ENCODE assay signal across 14 cellular contexts in the genomic region with DNA sequence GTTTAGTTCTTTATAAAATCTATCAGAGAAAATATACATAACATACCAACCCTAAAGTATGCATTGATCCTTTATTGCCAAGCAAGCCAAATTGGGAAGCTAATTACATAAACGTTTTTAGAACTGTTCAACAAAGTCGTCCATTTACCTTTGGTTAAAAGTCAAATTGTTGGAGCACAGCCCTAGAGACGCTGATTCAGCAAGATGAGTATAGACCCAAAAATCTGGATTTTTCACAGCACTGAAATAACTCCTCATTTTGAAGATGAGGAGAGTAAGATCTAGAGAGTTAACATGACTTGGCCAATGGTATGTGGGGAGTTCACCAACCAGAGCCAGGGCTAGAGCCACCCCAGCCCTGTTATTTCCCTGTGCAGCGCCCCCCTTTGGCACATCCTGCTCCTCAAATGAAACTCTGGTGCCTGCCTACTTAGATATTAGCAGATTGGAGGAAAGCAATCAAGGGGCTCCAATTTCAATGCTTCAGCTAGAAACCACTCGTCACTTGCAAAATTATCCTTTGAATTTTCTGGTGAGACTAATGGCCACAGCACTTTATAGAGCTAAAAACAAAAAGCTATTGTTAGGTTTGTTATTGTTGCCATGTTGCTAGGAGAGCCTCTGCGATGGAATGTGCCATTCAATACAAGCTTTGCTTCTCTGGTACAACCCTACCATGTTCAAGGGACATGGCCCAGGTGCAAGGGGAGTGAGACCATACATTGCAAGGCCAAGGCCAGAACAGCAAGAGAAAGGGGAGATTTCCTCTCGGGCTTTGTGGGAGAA.
DNase-seq lines count a peak whose midpoint lies in the region; ATAC-seq and TF ChIP-seq lines count a peak whose summit lies in the region.
"Had no signal": no experiment of that assay in that cellular context is flagged by ENCODE, and none has a peak within 500 bp of the region (broad histone marks: within the 10 kb centered on the region; RNA-seq: fewer than 3 reads in every experiment).

No MANE protein-coding gene starts in this region.

- peaks cover 9% of the 10 kb centered on the region for H3K4me1 Mint-ChIP-seq in Calu3 (ENCODE audit: low read depth, unreplicated experiment)
- H3K4me1 Mint-ChIP-seq in endodermal cell, result no peaks in the 10 kb centered on the region
- H3K4me1 Mint-ChIP-seq: activated CD8-positive, alpha-beta memory T cell treated with anti-CD3 and anti-CD28 coated beads, Interleukin-2, amount 10 ng/mL, durations not matched to agents 7 days and 5 days had no signal

- no peak overlapping the region for H3K4me3 ChIP-seq in OCI-LY1 (ENCODE audit: low read depth, low read length, poor library complexity, severe bottlenecking)
- H3K4me3 ChIP-seq in endodermal cell (ENCODE audit: low read length), result no peak overlapping the region
- no peak overlapping the region for H3K4me3 ChIP-seq in mesodermal cell (ENCODE audit: extremely low read depth, insufficient read depth, low read length, poor library complexity, severe bottlenecking)
- H3K4me3 ChIP-seq in spleen, result no peak overlapping the region
- H3K4me3 ChIP-seq: BLaER1 treated with 17β-estradiol and CSF1 and Interleukin-3, amounts not matched to agents 10 nM and 100 nM; stomach had no signal

- ATAC-seq in HG03571 (IDR thresholded peaks at IDR 0.05; ENCODE audit: unreplicated experiment) (no peak), GM19397 (IDR thresholded peaks at IDR 0.05; ENCODE audit: unreplicated experiment) (no peak)
- ATAC-seq: activated CD8-positive, alpha-beta memory T cell treated with anti-CD3 and anti-CD28 coated beads, Interleukin-2, amount 10 ng/mL, durations not matched to agents 7 days and 5 days had no signal

- no peak for TF ChIP-seq POLR2A in spleen (IDR thresholded peaks at IDR 0.05)

- no peak overlapping the region for H3K4me3 Mint-ChIP-seq in Calu3 (ENCODE audit: low read depth, unreplicated experiment)
- H3K4me3 Mint-ChIP-seq in endodermal cell, result no peak overlapping the region
- H3K4me3 Mint-ChIP-seq: activated CD8-positive, alpha-beta memory T cell treated with anti-CD3 and anti-CD28 coated beads, Interleukin-2, amount 10 ng/mL, durations not matched to agents 7 days and 5 days; mesothelial cell of epicardium had no signal

- H3K36me3 Mint-ChIP-seq in Calu3 (ENCODE audit: insufficient read depth, unreplicated experiment), result no peaks in the 10 kb centered on the region
- no peaks in the 10 kb centered on the region for H3K36me3 Mint-ChIP-seq in endodermal cell (ENCODE audit: low read depth)
- H3K36me3 Mint-ChIP-seq: activated CD8-positive, alpha-beta memory T cell treated with anti-CD3 and anti-CD28 coated beads, Interleukin-2, amount 10 ng/mL, durations not matched to agents 7 days and 5 days; mesothelial cell of epicardium had no signal

- H3K9me3 Mint-ChIP-seq in Calu3 (ENCODE audit: low read depth, unreplicated experiment), result no peaks in the 10 kb centered on the region
- no peaks in the 10 kb centered on the region for H3K9me3 Mint-ChIP-seq in endodermal cell
- H3K9me3 Mint-ChIP-seq: mesothelial cell of epicardium had no signal

- BruUV-seq in Calu3 (replicated peaks; lab: Mats Ljungman, UMichigan), result no TSS peak

- H3K9me2 ChIP-seq in OCI-LY1 (ENCODE audit: low read depth, low read length), result no peaks in the 10 kb centered on the region

- no peaks in the 10 kb centered on the region for H4K20me1 ChIP-seq in OCI-LY1 (ENCODE audit: insufficient read depth, low read length)
- H4K20me1 ChIP-seq: BLaER1 treated with 17β-estradiol and CSF1 and Interleukin-3, amounts not matched to agents 10 nM and 100 nM had no signal

- TF ChIP-seq CTCF in Calu3 (IDR thresholded peaks at IDR 0.05; ENCODE audit: unreplicated experiment) (no peak), OCI-LY1 (IDR thresholded peaks at IDR 0.05; ENCODE audit: low read length) (peak; percentile 16; the same call in 1 of the 2 replicates), endodermal cell (conservative IDR thresholded peaks at IDR 0.05) (peak; percentile 63), spleen (IDR thresholded peaks at IDR 0.05 in 8 of 11, conservative IDR thresholded peaks at IDR 0.05 in 3 of 11) (no peak)

- no peaks in the 10 kb centered on the region for H3K79me2 ChIP-seq in OCI-LY1 (ENCODE audit: insufficient read depth, low read length)

- H3K27me3 Mint-ChIP-seq in Calu3 (ENCODE audit: unreplicated experiment), result no peaks in the 10 kb centered on the region
- no peaks in the 10 kb centered on the region for H3K27me3 Mint-ChIP-seq in endodermal cell (ENCODE audit: insufficient read depth)

- no peak overlapping the region for H2AFZ ChIP-seq in OCI-LY1 (ENCODE audit: low read length)

- H3K27ac Mint-ChIP-seq in Calu3 (ENCODE audit: unreplicated experiment), result no peak overlapping the region
- no peak overlapping the region for H3K27ac Mint-ChIP-seq in endodermal cell
- H3K27ac Mint-ChIP-seq: activated CD8-positive, alpha-beta memory T cell treated with anti-CD3 and anti-CD28 coated beads, Interleukin-2, amount 10 ng/mL, durations not matched to agents 7 days and 5 days; mesothelial cell of epicardium had no signal

- no peak overlapping the region for H3K27ac ChIP-seq in OCI-LY1 (ENCODE audit: low read depth, low read length, poor library complexity, severe bottlenecking)
- H3K27ac ChIP-seq in endodermal cell (ENCODE audit: low read depth, low read length), result peak overlapping the region; percentile 93
- peak overlapping the region; percentile 55 for H3K27ac ChIP-seq in mesodermal cell (ENCODE audit: low read depth, low read length, severe bottlenecking)
- no peak overlapping the region for H3K27ac ChIP-seq in spleen
- H3K27ac ChIP-seq: BLaER1 treated with 17β-estradiol and CSF1 and Interleukin-3, amounts not matched to agents 10 nM and 100 nM; RWPE1; stomach had no signal

- peak; percentile 42 for DNase-seq in Calu3
- DNase-seq in endodermal cell, result peak; percentile 78
- no peak for DNase-seq in spleen
- DNase-seq in NCI-H2081 treated with DMSO at 0.1 percent for 48 hours (lab: John Stamatoyannopoulos, UW), result no peak
- DNase-seq: activated CD8-positive, alpha-beta memory T cell treated with anti-CD3 and anti-CD28 coated beads, Interleukin-2, amount 10 ng/mL, durations not matched to agents 7 days and 5 days; MM.1S; stomach had no signal

- 87% methylated on average over 5 to 7 of the region's 7 CpGs for WGBS in endodermal cell (ENCODE audit: insufficient coverage in 1 of 2, insufficient read length in 1 of 2), 2 experiments
- WGBS in mesodermal cell (ENCODE audit: insufficient coverage in 2 of 2), 2 experiments, result 75 to 78% methylated on average over 2 to 6 of the region's 7 CpGs
- 77 to 87% (median 82%) methylated on average over 7 of the region's 7 CpGs for WGBS in spleen, 5 donors

- H3K9ac ChIP-seq in OCI-LY1 (ENCODE audit: low read length) (no peak overlapping the region), endodermal cell (ENCODE audit: extremely low read depth, low read length, poor library complexity, severe bottlenecking) (no peak overlapping the region)
- H3K9ac ChIP-seq: BLaER1 treated with 17β-estradiol and CSF1 and Interleukin-3, amounts not matched to agents 10 nM and 100 nM had no signal

- H3K9me3 ChIP-seq in OCI-LY1 (ENCODE audit: low read length) (no peaks in the 10 kb centered on the region), endodermal cell (ENCODE audit: control insufficient read depth, low read length) (no peaks in the 10 kb centered on the region), mesodermal cell (ENCODE audit: control insufficient read depth, low read length) (no peaks in the 10 kb centered on the region), spleen (no peaks in the 10 kb centered on the region)

- H3K4me2 ChIP-seq in OCI-LY1 (ENCODE audit: low read length), result no peak overlapping the region
- H3K4me2 ChIP-seq: BLaER1 treated with 17β-estradiol and CSF1 and Interleukin-3, amounts not matched to agents 10 nM and 100 nM had no signal

- H3K36me3 ChIP-seq in OCI-LY1 (ENCODE audit: insufficient read depth, low read length) (no peaks in the 10 kb centered on the region), endodermal cell (ENCODE audit: control insufficient read depth, insufficient read depth, low read length) (no peaks in the 10 kb centered on the region), mesodermal cell (ENCODE audit: control insufficient read depth, insufficient read depth, low read length) (no peaks in the 10 kb centered on the region), spleen (no peaks in the 10 kb centered on the region)
- H3K36me3 ChIP-seq: BLaER1 treated with 17β-estradiol and CSF1 and Interleukin-3, amounts not matched to agents 10 nM and 100 nM; stomach had no signal

- H3K27me3 ChIP-seq in OCI-LY1 (ENCODE audit: insufficient read depth, low read length) (no peaks in the 10 kb centered on the region), endodermal cell (ENCODE audit: control insufficient read depth, insufficient read depth, low read length, poor library complexity, severe bottlenecking) (no peaks in the 10 kb centered on the region), spleen (replicated peaks in 1 of 7) (no peaks in the 10 kb centered on the region)
- H3K27me3 ChIP-seq: BLaER1 treated with 17β-estradiol and CSF1 and Interleukin-3, amounts not matched to agents 10 nM and 100 nM; stomach had no signal

- H3K4me1 ChIP-seq in OCI-LY1 (ENCODE audit: insufficient read depth, low read length, severe bottlenecking) (no peaks in the 10 kb centered on the region), endodermal cell (ENCODE audit: control insufficient read depth, insufficient read depth, low read length) (no peaks in the 10 kb centered on the region), mesodermal cell (ENCODE audit: control insufficient read depth, insufficient read depth, low read length, poor library complexity, severe bottlenecking) (no peaks in the 10 kb centered on the region), spleen (no peaks in the 10 kb centered on the region)
- H3K4me1 ChIP-seq: BLaER1 treated with 17β-estradiol and CSF1 and Interleukin-3, amounts not matched to agents 10 nM and 100 nM; stomach had no signal

- intact Hi-C loops in Calu3 (cut with micrococcal nuclease; ENCODE audit: unreplicated experiment), result no loop called here
- intact Hi-C loops in spleen (cut with DNase I; ENCODE audit: low total_unique reads), result no loop called here

- CTCF ChIA-PET in Calu3 (lab: Charles Lee), result interaction anchor here (0.5 to 1.2 kb wide), 4 partner anchors 86 to 154 kb away, joined by 3 to 5 read pairs (median 4); a partner anchor contains a TSS

- no peaks in the 10 kb centered on the region for H3F3A ChIP-seq in OCI-LY1 (ENCODE audit: insufficient read depth, low read length)

Comparison
In these comparisons a context has a peak if more than half of its experiments do, and no peak if none do; other contexts are left out.
1. DNase-seq: peak in Calu3 (single experiment) and endodermal cell (single experiment); none in spleen (single experiment) and NCI-H2081 treated with DMSO at 0.1 percent for 48 hours (single experiment).
2. CTCF ChIP-seq: peak in OCI-LY1 (single experiment) and endodermal cell (single experiment); none in Calu3 (single experiment) and spleen (0 of 11).
3. H3K27ac ChIP-seq: peak in endodermal cell (single experiment) and mesodermal cell (single experiment); none in OCI-LY1 (single experiment) and spleen (0 of 8).